Comparison of ENCODE assay signal across 13 cellular contexts in genomic region chr5:109788596-109788995, GRCh38.
DNase-seq lines count a peak whose midpoint lies in the region; ATAC-seq and TF ChIP-seq lines count a peak whose summit lies in the region.
"Had no signal": no experiment of that assay in that cellular context is flagged by ENCODE, and none has a peak within 500 bp of the region (broad histone marks: within the 10 kb centered on the region; RNA-seq: fewer than 3 reads in every experiment).

No MANE protein-coding gene starts in this region.

- peaks cover 30% of the 10 kb centered on the region for H3K36me3 ChIP-seq in MG63
- no peaks in the 10 kb centered on the region for H3K36me3 ChIP-seq in breast epithelium

- no peaks in the 10 kb centered on the region for H3K4me1 ChIP-seq in breast epithelium

- no peaks in the 10 kb centered on the region for H3K27me3 ChIP-seq in MG63
- no peaks in the 10 kb centered on the region for H3K27me3 ChIP-seq in breast epithelium

- POLR2A ChIA-PET in GM10248 (lab: Yijun Ruan, JAX), result no interaction called here

- no peak overlapping the region for H3K27ac ChIP-seq in breast epithelium
- H3K27ac ChIP-seq: PC-9 had no signal

- TF ChIP-seq POLR2A in breast epithelium (IDR thresholded peaks at IDR 0.05), result no peak

- CTCF ChIA-PET in GM10248 (lab: Yijun Ruan, JAX), result no interaction called here

- no peak overlapping the region for H3K4me3 ChIP-seq in MG63
- no peak overlapping the region for H3K4me3 ChIP-seq in breast epithelium
- H3K4me3 ChIP-seq: PC-9 had no signal

- intact Hi-C loops in breast epithelium (cut with DNase I; ENCODE audit: low total_unique reads), result no loop called here

- 0 out of 2 replicates have a peak, but pooled peaks cover 2% of the 10 kb centered on the region for H3K9me3 ChIP-seq in MG63
- no peaks in the 10 kb centered on the region for H3K9me3 ChIP-seq in breast epithelium

- ATAC-seq in GM19035 (IDR thresholded peaks at IDR 0.05; ENCODE audit: unreplicated experiment), result peak; percentile 97
- ATAC-seq in HG02642 (IDR thresholded peaks at IDR 0.05; ENCODE audit: poor library complexity, unreplicated experiment), result peak; percentile 91
- ATAC-seq in HG03457 (IDR thresholded peaks at IDR 0.05; ENCODE audit: unreplicated experiment), result peak; percentile 92

- DNase-seq in GM10248 (ENCODE audit: extremely low spot score), result peak; percentile 10
- DNase-seq in MG63, result no peak
- no peak for DNase-seq in DMS153 (lab: John Stamatoyannopoulos, UW)
- DNase-seq in A172 (ENCODE audit: low spot score), result no peak
- DNase-seq in breast epithelium (ENCODE audit: low spot score in 2 of 2), result no peak
- DNase-seq: activated naive CD4-positive, alpha-beta T cell treated with anti-CD3 and anti-CD28 coated beads for 36 hours; GF-D8; mammary epithelial cell; NCI-H1105 treated with DMSO at 0.1 percent for 48 hours; PC-9 had no signal

- no peak for TF ChIP-seq CTCF in GM10248 (IDR thresholded peaks at IDR 0.05; ENCODE audit: control extremely low read depth, extremely low read depth, low read depth, missing control alignments)
- no peak for TF ChIP-seq CTCF in breast epithelium (IDR thresholded peaks at IDR 0.05)
